In genomic region chr17:65539867-65540266, GRCh38 we compare ENCODE assay signal across 14 cellular contexts.
"Had no signal": no experiment of that assay in that cellular context is flagged by ENCODE, and none has a peak within 500 bp of the region (broad histone marks: within the 10 kb centered on the region; RNA-seq: fewer than 3 reads in every experiment).

No MANE protein-coding gene starts in this region.

- H3K27me3 ChIP-seq: ascending aorta, cardiac muscle cell, heart left ventricle, stomach had no signal

- H3K27ac ChIP-seq: ascending aorta, cardiac muscle cell, heart left ventricle, stomach, thoracic aorta had no signal

- H3K36me3 Mint-ChIP-seq: natural killer cell had no signal

- H3K9me3 Mint-ChIP-seq: activated CD8-positive, alpha-beta T cell treated with anti-CD3 and anti-CD28 coated beads for 36 hours; activated naive CD8-positive, alpha-beta T cell treated with anti-CD3 and anti-CD28 coated beads for 36 hours; activated T-helper 1 cell treated with anti-CD3 and anti-CD28 coated beads, Interleukin-12 subunit alpha, Interleukin-12 subunit beta, Interleukin-2, Interleukin-4 antibody, amounts not matched to agents 30 ng/mL and 10 ng/mL and 1 ng/mL, durations not matched to agents 14 hours and 24 hours and 36 hours; natural killer cell had no signal

- H3K27me3 Mint-ChIP-seq: activated CD8-positive, alpha-beta T cell treated with anti-CD3 and anti-CD28 coated beads for 36 hours; activated naive CD8-positive, alpha-beta T cell treated with anti-CD3 and anti-CD28 coated beads for 36 hours had no signal

- DNase-seq: activated CD8-positive, alpha-beta memory T cell treated with anti-CD3 and anti-CD28 coated beads, Interleukin-2, amount 50 U/mL, for 4 hours; activated CD8-positive, alpha-beta T cell treated with anti-CD3 and anti-CD28 coated beads for 36 hours; activated naive CD8-positive, alpha-beta T cell treated with anti-CD3 and anti-CD28 coated beads for 36 hours; foreskin melanocyte; natural killer cell; stimulated activated CD4-positive, alpha-beta T cell treated with anti-CD3 and anti-CD28 coated beads, Interleukin-15, amount 100 ng/mL, for 24 hours; stimulated activated CD4-positive, alpha-beta T cell treated with anti-CD3 and anti-CD28 coated beads, Interleukin-4, amount 100 ng/mL, for 4 hours; stomach; T-helper 9 cell had no signal

- H3K4me3 ChIP-seq: ascending aorta, cardiac muscle cell, heart left ventricle, stomach, thoracic aorta had no signal

- H3K27ac Mint-ChIP-seq: activated CD8-positive, alpha-beta T cell treated with anti-CD3 and anti-CD28 coated beads for 36 hours; activated T-helper 1 cell treated with anti-CD3 and anti-CD28 coated beads, Interleukin-12 subunit alpha, Interleukin-12 subunit beta, Interleukin-2, Interleukin-4 antibody, amounts not matched to agents 30 ng/mL and 10 ng/mL and 1 ng/mL, durations not matched to agents 14 hours and 24 hours and 36 hours; natural killer cell had no signal

- H3K9me3 ChIP-seq: ascending aorta, heart left ventricle, stomach, thoracic aorta had no signal

- H3K4me1 Mint-ChIP-seq: natural killer cell had no signal

- ATAC-seq: activated CD8-positive, alpha-beta T cell treated with anti-CD3 and anti-CD28 coated beads for 36 hours; heart left ventricle; natural killer cell had no signal

- H3K4me3 Mint-ChIP-seq: activated CD8-positive, alpha-beta T cell treated with anti-CD3 and anti-CD28 coated beads for 36 hours; activated naive CD8-positive, alpha-beta T cell treated with anti-CD3 and anti-CD28 coated beads for 36 hours; natural killer cell had no signal
